Comparison of ENCODE assay signal across 8 cellular contexts in genomic region chr5:177369050-177369912, GRCh38. TPM values are rescaled to one million over a fixed set of nuclear protein-coding genes. Genes with fewer than 3 reads are reported as not detected.
DNase-seq lines count a peak whose midpoint lies in the region; ATAC-seq and TF ChIP-seq lines count a peak whose summit lies in the region.

No MANE protein-coding gene starts in this region.

- peak overlapping the region; percentile 70 to 79 for H3K27ac Mint-ChIP-seq in natural killer cell

- H2AFZ ChIP-seq in mammary epithelial cell (ENCODE audit: low read depth, low read length): no peak overlapping the region

- BruUV-seq in mammary epithelial cell (replicated peaks; lab: Mats Ljungman, UMichigan): no TSS peak

- H3K9me3 ChIP-seq in cardiac muscle cell (ENCODE audit: low read depth) (no peaks in the 10 kb centered on the region), mammary epithelial cell (replicated peaks; ENCODE audit: insufficient read depth, low read length) (no peaks in the 10 kb centered on the region)

- H3K27me3 Mint-ChIP-seq in natural killer cell (ENCODE audit: low read depth in 2 of 2): no peaks in the 10 kb centered on the region

- H3K4me2 ChIP-seq in mammary epithelial cell (ENCODE audit: insufficient read depth, low read depth, low read length): no peak overlapping the region

- peaks cover 22 to 45% of the 10 kb centered on the region in 2 donors for H3K4me1 Mint-ChIP-seq in natural killer cell

- H3K79me2 ChIP-seq in mammary epithelial cell (ENCODE audit: insufficient read depth, low read length): no peaks in the 10 kb centered on the region

- peak; percentile 69 for TF ChIP-seq CTCF in cardiac muscle cell (IDR thresholded peaks at IDR 0.05; ENCODE audit: low read depth, low read length)
- TF ChIP-seq CTCF in mammary epithelial cell (conservative IDR thresholded peaks at IDR 0.05 in 1 of 2, IDR thresholded peaks at IDR 0.05 in 1 of 2; ENCODE audit: extremely low read depth in 1 of 2, insufficient read depth in 1 of 2, low read depth in 1 of 2, low read length in 2 of 2): peak; percentile 78 to 82
- TF ChIP-seq CTCF in natural killer cell (IDR thresholded peaks at IDR 0.05): peak; percentile 63

- no peaks in the 10 kb centered on the region for H3K9me3 Mint-ChIP-seq in natural killer cell

- dilution Hi-C loops in mammary epithelial cell (cut with HindIII; ENCODE audit: low sequenced_read_pairs): loop anchor here (5.0 to 10.0 kb wide), 2 partner anchors 38 to 116 kb away; partner anchors contain the start of gene F12

- H3K27me3 ChIP-seq in cardiac muscle cell: no peaks in the 10 kb centered on the region
- H3K27me3 ChIP-seq in mammary epithelial cell (ENCODE audit: insufficient read depth, low read length): no peaks in the 10 kb centered on the region

- peak overlapping the region; percentile 21 for H3K4me3 Mint-ChIP-seq in natural killer cell

- intact Hi-C loops in left cardiac atrium (cut with DNase I): loop anchor here in 1 of 2 donors (10.0 kb wide), 1 partner anchor 54 kb away; the partner anchor contains the start of gene MXD3
- intact Hi-C loops in mammary epithelial cell (cut with micrococcal nuclease): no loop called here
- intact Hi-C loops in natural killer cell (cut with micrococcal nuclease): no loop called here

- ATAC-seq in left cardiac atrium: no peak
- ATAC-seq in natural killer cell: peak in 1 of 3 donors; percentile 79
- ATAC-seq in GM19324 (IDR thresholded peaks at IDR 0.05; ENCODE audit: low FRiP score, unreplicated experiment): no peak

- H3K4me1 ChIP-seq in cardiac muscle cell (ENCODE audit: low read depth) (peaks cover 35% of the 10 kb centered on the region), mammary epithelial cell (ENCODE audit: insufficient read depth, low read length) (peaks cover 5% of the 10 kb centered on the region)

- H4K20me1 ChIP-seq in mammary epithelial cell (ENCODE audit: insufficient read depth, low read length): no peaks in the 10 kb centered on the region

- DNase-seq in cardiac muscle cell (ENCODE audit: low read depth in 1 of 2, low spot score in 1 of 2): peak; percentile 38 to 61
- DNase-seq in left cardiac atrium: no peak
- DNase-seq in NCI-H69 (lab: John Stamatoyannopoulos, UW): peak; percentile 40
- DNase-seq in mammary epithelial cell: no peak
- no peak for DNase-seq in natural killer cell
- no peak for DNase-seq in NCI-H2107 (lab: John Stamatoyannopoulos, UW)
- DNase-seq in islet precursor cell: no peak

- H3K36me3 ChIP-seq in cardiac muscle cell: no peaks in the 10 kb centered on the region
- no peaks in the 10 kb centered on the region for H3K36me3 ChIP-seq in mammary epithelial cell (ENCODE audit: insufficient read depth, low read length)

- H3K27ac ChIP-seq in cardiac muscle cell: no peak overlapping the region
- no peak overlapping the region for H3K27ac ChIP-seq in mammary epithelial cell (ENCODE audit: insufficient read depth, low read depth, low read length)

- CTCF ChIA-PET in mammary epithelial cell (lab: Charles Lee; ENCODE audit: low non-redundant PET): interaction anchor here (0.6 to 0.7 kb wide), 4 partner anchors 9 to 64 kb away, joined by 3 read pairs; partner anchors contain the start of gene RGS14

- H3K4me3 ChIP-seq in cardiac muscle cell (no peak overlapping the region), mammary epithelial cell (replicated peaks in 1 of 3; ENCODE audit: insufficient read depth in 1 of 3, low read depth in 2 of 3, low read length in 3 of 3) (no peak overlapping the region)

- 61% methylated on average over 6 of the region's 7 CpGs for WGBS in mammary epithelial cell (ENCODE audit: low coverage, missing lambda C conversion rate)

- no peak overlapping the region for H3K9ac ChIP-seq in mammary epithelial cell (ENCODE audit: insufficient read depth, low read length)

- no peaks in the 10 kb centered on the region for H3K36me3 Mint-ChIP-seq in natural killer cell

- in situ Hi-C loops in mammary epithelial cell (cut with MboI; ENCODE audit: low sequenced_read_pairs in 2 of 2): no loop called here

RNA-seq across cellular contexts. Expression of gene RGS14, which starts 11.6 kb away (rescaled TPM):
- total RNA-seq in cardiac muscle cell (68.1 and 139 TPM in 2 replicates), left cardiac atrium (1 to 10 TPM; 3.7 to 4.7 TPM), mammary epithelial cell (10 to 100 TPM in 1 of 2 donors, 1 to 10 TPM in 1; 6.1 to 10.0 TPM), natural killer cell (10 to 100 TPM; 57.3 to 87.0 (median 66.1) TPM)
- polyA plus RNA-seq in cardiac muscle cell (33.6 and 76.5 TPM in 2 replicates), mammary epithelial cell (8.1 TPM)
- 48.7 TPM for polyA minus RNA-seq in mammary epithelial cell

RNA-seq across cellular contexts. Expression of gene SLC34A1, which starts 15.0 kb away (rescaled TPM):
- total RNA-seq in cardiac muscle cell (not detected in 2 replicates), left cardiac atrium (not detected), mammary epithelial cell (under 1 TPM in 1 of 2 donors, not detected in 1; 0.09 TPM), natural killer cell (under 1 TPM; 0.50 to 0.66 (median 0.63) TPM)
- polyA plus RNA-seq in cardiac muscle cell (not detected in 2 replicates), mammary epithelial cell (0.02 TPM)
- polyA minus RNA-seq in mammary epithelial cell: not detected

RNA-seq across cellular contexts. Expression of gene LMAN2, which starts 17.8 kb away (rescaled TPM):
- 163 and 198 TPM in 2 replicates for total RNA-seq in cardiac muscle cell
- 213 and 261 TPM in 2 replicates for polyA plus RNA-seq in cardiac muscle cell
- total RNA-seq in left cardiac atrium: 10 to 100 TPM; 76.4 to 77.7 TPM
- total RNA-seq in mammary epithelial cell: 100 to 1,000 TPM; 114 to 201 TPM
- 222 TPM for polyA plus RNA-seq in mammary epithelial cell
- 285 TPM for polyA minus RNA-seq in mammary epithelial cell
- 100 to 1,000 TPM; 112 to 124 (median 114) TPM for total RNA-seq in natural killer cell

RNA-seq across cellular contexts. Expression of gene PFN3, which starts 31.2 kb away (rescaled TPM):
- total RNA-seq in cardiac muscle cell: not detected in 2 replicates
- polyA plus RNA-seq in cardiac muscle cell: not detected in 2 replicates
- total RNA-seq in left cardiac atrium: not detected
- not detected for total RNA-seq in mammary epithelial cell
- polyA plus RNA-seq in mammary epithelial cell: not detected
- polyA minus RNA-seq in mammary epithelial cell: not detected
- not detected for total RNA-seq in natural killer cell

RNA-seq across cellular contexts. Expression of gene F12, which starts 40.1 kb away (rescaled TPM):
- total RNA-seq in cardiac muscle cell (3.4 and 4.6 TPM in 2 replicates), left cardiac atrium (under 1 TPM; 0.27 to 0.39 TPM), mammary epithelial cell (1 to 10 TPM; 4.3 to 5.7 TPM), natural killer cell (1 to 10 TPM in 1 of 3 donors, under 1 TPM in 2; 0.66 to 1.7 (median 0.93) TPM)
- polyA plus RNA-seq in cardiac muscle cell (5.0 and 13.6 TPM in 2 replicates), mammary epithelial cell (5.4 TPM)
- 0.88 TPM for polyA minus RNA-seq in mammary epithelial cell

Comparison
In these comparisons a context has a peak if more than half of its experiments do, and no peak if none do; other contexts are left out.
1. DNase-seq: peak in cardiac muscle cell (2 of 2) and NCI-H69 (single experiment); none in left cardiac atrium (single experiment), mammary epithelial cell (single experiment), natural killer cell (single experiment), NCI-H2107 (single experiment) and islet precursor cell (single experiment).
2. Peak in every context shown above with its lines, with median percentiles within 50 percentile points of each other: CTCF ChIP-seq.